Comparison of ENCODE assay signal across 13 cellular contexts in genomic region chr12:49126852-49127763, GRCh38. TPM values are rescaled to one million over a fixed set of nuclear protein-coding genes. Genes with fewer than 3 reads are reported as not detected.
DNase-seq lines count a peak whose midpoint lies in the region; ATAC-seq and TF ChIP-seq lines count a peak whose summit lies in the region.
"Had no signal": no experiment of that assay in that cellular context is flagged by ENCODE, and none has a peak within 500 bp of the region (broad histone marks: within the 10 kb centered on the region; RNA-seq: fewer than 3 reads in every experiment).

No MANE protein-coding gene starts in this region.

- H3K27ac ChIP-seq in prostate gland = no peak overlapping the region
- H3K27ac ChIP-seq: right atrium auricular region had no signal

- H3K4me1 ChIP-seq in Caco-2 (no peaks in the 10 kb centered on the region; the same call in 1 of the 2 replicates), prostate gland (replicated peaks) (no peaks in the 10 kb centered on the region)

- no peak for DNase-seq in Caco-2
- DNase-seq in HCEC 1CT = peak; percentile 25
- peak; percentile 49 for DNase-seq in SK-N-DZ (ENCODE audit: low spot score)
- peak; percentile 38 to 55 for DNase-seq in erythroblast (lab: John Stamatoyannopoulos, UW)
- no peak for DNase-seq in occipital lobe (lab: John Stamatoyannopoulos, UW)
- no peak for DNase-seq in activated effector memory CD4-positive, alpha-beta T cell treated with Interleukin-2 at 50 U/mL for 16 hours
- no peak for DNase-seq in prostate gland (ENCODE audit: low spot score)
- DNase-seq: amniotic stem cell, NCI-H2081 had no signal

- H3K9me3 ChIP-seq in Caco-2 (no peaks in the 10 kb centered on the region), prostate gland (no peaks in the 10 kb centered on the region)
- H3K9me3 ChIP-seq: right atrium auricular region had no signal

- H3K36me3 Mint-ChIP-seq in Caco-2 (ENCODE audit: insufficient read depth, unreplicated experiment) = peaks cover 66% of the 10 kb centered on the region

- CTCF ChIA-PET in Caco-2 (lab: Charles Lee) = interaction anchor here (1.2 kb wide), 1 partner anchor 57 kb away, joined by 3 read pairs; the partner anchor contains the start of gene RHEBL1

- peak overlapping the region; percentile 29 for H3K27ac Mint-ChIP-seq in Caco-2 (ENCODE audit: unreplicated experiment)

- TF ChIP-seq POLR2A in erythroblast (IDR thresholded peaks at IDR 0.05; ENCODE audit: low read length) (peak; percentile 43), prostate gland (IDR thresholded peaks at IDR 0.05) (no peak)

- no peaks in the 10 kb centered on the region for H3K27me3 ChIP-seq in Caco-2 (replicated peaks; ENCODE audit: control insufficient read depth, insufficient read depth, low read length)
- no peaks in the 10 kb centered on the region for H3K27me3 ChIP-seq in prostate gland (replicated peaks; ENCODE audit: insufficient read depth)
- H3K27me3 ChIP-seq: right atrium auricular region had no signal

- no peak for TF ChIP-seq CTCF in Caco-2 (IDR thresholded peaks at IDR 0.05; ENCODE audit: insufficient read depth in 1 of 2, low read depth in 1 of 2, low read length in 1 of 2, severe bottlenecking in 1 of 2, unreplicated experiment in 1 of 2)
- no peak for TF ChIP-seq CTCF in prostate gland (IDR thresholded peaks at IDR 0.05)

- no TSS peak for BruUV-seq in Caco-2 (replicated peaks; lab: Mats Ljungman, UMichigan)

- POLR2A ChIA-PET in Caco-2 (lab: Charles Lee) = interaction anchor here (0.9 kb wide), 1 partner anchor 57 kb away, joined by 3 read pairs; the partner anchor contains the start of gene RHEBL1

- no peaks in the 10 kb centered on the region for H3K9me3 Mint-ChIP-seq in Caco-2 (ENCODE audit: unreplicated experiment)
- H3K9me3 Mint-ChIP-seq: T-helper 1 cell treated with Interleukin-12 subunit alpha and Interleukin-12 subunit beta and Interleukin-4 antibody, amounts not matched to agents 30 μg/mL and 1 μg/mL, for 36 hours had no signal

- no peak for ATAC-seq in GM18498 (IDR thresholded peaks at IDR 0.05; ENCODE audit: unreplicated experiment)

- peak overlapping the region; percentile 27 for H3K4me3 Mint-ChIP-seq in Caco-2 (ENCODE audit: unreplicated experiment)
- H3K4me3 Mint-ChIP-seq: T-helper 1 cell treated with Interleukin-12 subunit alpha and Interleukin-12 subunit beta and Interleukin-4 antibody, amounts not matched to agents 30 μg/mL and 1 μg/mL, for 36 hours had no signal

- intact Hi-C loops in Caco-2 (cut with micrococcal nuclease; ENCODE audit: unreplicated experiment) (no loop called here), prostate gland (cut with DNase I) (loop anchor here (10.0 kb wide), 1 partner anchor 62 kb away; the partner anchor contains the start of genes KMT2D and RHEBL1)

- H3K36me3 ChIP-seq in Caco-2 (ENCODE audit: control insufficient read depth, insufficient read depth, low read length) = peaks cover 3% of the 10 kb centered on the region; the same call in 1 of the 2 replicates
- no peaks in the 10 kb centered on the region for H3K36me3 ChIP-seq in prostate gland

- no peaks in the 10 kb centered on the region for H3K27me3 Mint-ChIP-seq in Caco-2 (ENCODE audit: insufficient read depth, unreplicated experiment)

- peaks cover 5% of the 10 kb centered on the region for H3K4me1 Mint-ChIP-seq in Caco-2 (ENCODE audit: low read depth, unreplicated experiment)

- 61% methylated on average over 4 of the region's 4 CpGs for WGBS in prostate gland

- H3K4me3 ChIP-seq in Caco-2 (ENCODE audit: low read depth, low read length) (no peak overlapping the region), prostate gland (no peak overlapping the region)
- H3K4me3 ChIP-seq: right atrium auricular region had no signal

RNA-seq across cellular contexts. Expression of gene TUBA1B, which starts 4.1 kb away (rescaled TPM):
- 1,866 and 1,882 TPM in 2 replicates for total RNA-seq in Caco-2 (2022)
- 4,089 and 4,487 TPM in 2 replicates for polyA plus RNA-seq in SK-N-DZ (2014; cell fraction: cytosol; rRNA removed)
- 1,364 and 1,619 TPM in 2 replicates for polyA plus RNA-seq in SK-N-DZ (2014; cell fraction: nucleus; rRNA removed)
- total RNA-seq in occipital lobe = 1,492 TPM
- total RNA-seq in prostate gland = 100 to 1,000 TPM; 292 to 922 TPM

RNA-seq across cellular contexts. Expression of gene LMBR1L, which starts 16.5 kb away (rescaled TPM):
- total RNA-seq in Caco-2 (2022) (43.1 and 43.9 TPM in 2 replicates), occipital lobe (90.8 TPM), prostate gland (100 to 1,000 TPM in 1 of 2 donors, 10 to 100 TPM in 1; 25.2 to 143 TPM)
- 39.9 and 61.0 TPM in 2 replicates for polyA plus RNA-seq in SK-N-DZ (2014; cell fraction: cytosol; rRNA removed)
- polyA plus RNA-seq in SK-N-DZ (2014; cell fraction: nucleus; rRNA removed) = 254 and 255 TPM in 2 replicates

RNA-seq across cellular contexts. Expression of gene DHH, which starts 32.5 kb away (rescaled TPM):
- 0.16 TPM in 1 of 2 replicates, not detected in the other for total RNA-seq in Caco-2 (2022)
- polyA plus RNA-seq in SK-N-DZ (2014; cell fraction: cytosol; rRNA removed) = 0.21 TPM in 1 of 2 replicates, not detected in the other
- polyA plus RNA-seq in SK-N-DZ (2014; cell fraction: nucleus; rRNA removed) = 0.47 and 1.3 TPM in 2 replicates
- total RNA-seq in occipital lobe = 0.47 TPM
- 100 to 1,000 TPM in 1 of 2 donors, under 1 TPM in 1; 0.18 to 114 TPM for total RNA-seq in prostate gland
- polyA plus RNA-seq: keratinocyte had no signal

RNA-seq across cellular contexts. Expression of gene RHEBL1, which starts 57.3 kb away (rescaled TPM):
- total RNA-seq in Caco-2 (2022) = 2.5 and 2.6 TPM in 2 replicates
- polyA plus RNA-seq in SK-N-DZ (2014; cell fraction: cytosol; rRNA removed) = 14.2 and 19.6 TPM in 2 replicates
- polyA plus RNA-seq in SK-N-DZ (2014; cell fraction: nucleus; rRNA removed) = 14.3 and 15.4 TPM in 2 replicates
- total RNA-seq in occipital lobe = 0.78 TPM
- 1 to 10 TPM; 1.1 to 2.3 TPM for total RNA-seq in prostate gland

Comparison
In these comparisons a context has a peak if more than half of its experiments do, and no peak if none do; other contexts are left out.
1. DNase-seq: peak in HCEC 1CT (single experiment), SK-N-DZ (single experiment) and erythroblast (2 of 2); none in Caco-2 (0 of 2), occipital lobe (single experiment), activated effector memory CD4-positive, alpha-beta T cell treated with Interleukin-2 at 50 U/mL for 16 hours (single experiment) and prostate gland (single experiment).